Comparison of ENCODE assay signal across 16 cellular contexts in the genomic region with DNA sequence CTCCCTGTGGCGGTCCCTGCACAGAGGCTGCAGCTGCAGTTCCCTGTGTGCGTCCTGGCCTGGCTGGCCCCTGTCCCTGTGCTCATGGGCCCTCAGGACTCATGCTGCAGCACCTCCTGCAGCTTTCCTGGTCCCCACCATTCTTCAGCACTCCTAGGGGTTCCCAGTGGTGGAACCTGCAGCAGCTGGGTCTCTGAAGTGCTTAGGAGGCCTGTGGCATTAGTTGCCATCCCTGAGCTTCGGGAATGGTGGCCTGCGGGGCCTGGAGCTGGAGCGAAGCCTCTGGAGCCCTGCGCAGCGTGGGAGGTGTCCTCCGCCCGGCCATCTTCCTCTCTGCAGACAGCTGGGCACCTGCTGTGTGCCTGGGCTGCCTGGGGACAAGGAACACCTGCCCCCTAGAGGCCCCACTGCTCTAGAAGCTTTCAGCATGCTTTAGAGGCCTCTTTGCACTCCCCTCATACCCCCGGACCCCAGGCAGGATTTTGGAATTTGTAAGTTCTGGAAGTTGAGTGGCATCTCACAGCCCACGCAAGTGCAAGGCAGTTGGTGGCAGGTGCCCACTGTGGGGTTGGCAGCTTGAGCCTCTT. TPM values are rescaled to one million over a fixed set of nuclear protein-coding genes. Genes with fewer than 3 reads are reported as not detected.
A peak's percentile ranks its signal among the peaks of the same experiment; 100 is the strongest.
DNase-seq lines count a peak whose midpoint lies in the region; ATAC-seq, FAIRE-seq and TF ChIP-seq lines count a peak whose summit lies in the region.
"Had no signal": no experiment of that assay in that cellular context is flagged by ENCODE, and none has a peak within 500 bp of the region (broad histone marks: within the 10 kb centered on the region; RNA-seq: fewer than 3 reads in every experiment).

No MANE protein-coding gene starts in this region.

- WGBS in lower leg skin, 2 donors, result 90 to 91% methylated on average over 6 to 11 of the region's 11 CpGs
- WGBS in small intestine, 3 donors, result 87 to 90% (median 89%) methylated on average over 10 to 11 of the region's 11 CpGs
- 90 to 92% methylated on average over 11 of the region's 11 CpGs for WGBS in aorta, 2 donors

- TF ChIP-seq CTCF in BE2C (IDR thresholded peaks at IDR 0.05; ENCODE audit: low read depth, low read length) (peak; percentile 40), GM23338 (conservative IDR thresholded peaks at IDR 0.05; ENCODE audit: low read depth in 2 of 2) (peak; percentile 24 to 40; a peak in 3 of 4 replicates), epithelial cell of proximal tubule (conservative IDR thresholded peaks at IDR 0.05; ENCODE audit: low read depth, low read length) (peak; percentile 43), lower leg skin (IDR thresholded peaks at IDR 0.05) (no peak)

- intact Hi-C loops in lower leg skin (cut with DNase I; ENCODE audit: low total_unique reads) (no loop called here), aorta (cut with DNase I) (loop anchor here in 1 of 2 donors (5.0 kb wide), 1 partner anchor 551 kb away; no protein-coding TSS in a partner anchor)

- H3K36me3 ChIP-seq in BE2C (peaks cover 26% of the 10 kb centered on the region), GM23338 (ENCODE audit: insufficient read depth) (no peaks in the 10 kb centered on the region), small intestine (ENCODE audit: control insufficient read depth in 2 of 2, insufficient read depth in 2 of 2, low read length in 2 of 2) (no peaks in the 10 kb centered on the region), aorta (ENCODE audit: control insufficient read depth in 1 of 2, insufficient read depth in 2 of 2, low read length in 1 of 2) (no peaks in the 10 kb centered on the region)
- H3K36me3 ChIP-seq: colonic mucosa had no signal

- peaks cover 3% of the 10 kb centered on the region; the same call in 2 of the 3 replicates for H3K36me3 Mint-ChIP-seq in GM23338 (ENCODE audit: low read depth)

- H3K4me2 ChIP-seq in GM23338, result no peak overlapping the region

- peaks cover 10% of the 10 kb centered on the region for H3K27me3 Mint-ChIP-seq in GM23338 (ENCODE audit: insufficient read depth, low read depth, poor library complexity)

- H3K4me3 Mint-ChIP-seq in GM23338, result no peak overlapping the region
- H3K4me3 Mint-ChIP-seq: T-helper 1 cell treated with Interleukin-12 subunit alpha and Interleukin-12 subunit beta and Interleukin-4 antibody, amounts not matched to agents 30 μg/mL and 1 μg/mL, for 36 hours had no signal

- no peak for TF ChIP-seq POLR2A in lower leg skin (IDR thresholded peaks at IDR 0.05)

- no peak overlapping the region for H3K27ac Mint-ChIP-seq in GM23338
- H3K27ac Mint-ChIP-seq: T-helper 1 cell treated with Interleukin-12 subunit alpha and Interleukin-12 subunit beta and Interleukin-4 antibody, amounts not matched to agents 30 μg/mL and 1 μg/mL, for 36 hours had no signal

- ATAC-seq in GM23338 (peak; percentile 17), SK-N-SH treated with all-trans-retinoic acid at 6 μM for 48 hours (0 out of 3 replicates have a peak, but pooled peaks have one; percentile 12), GM19023 (IDR thresholded peaks at IDR 0.05; ENCODE audit: unreplicated experiment) (no peak), aorta (ENCODE audit: low FRiP score) (no peak)
- ATAC-seq: heart left ventricle had no signal

- peaks cover 13% of the 10 kb centered on the region for H3K4me1 Mint-ChIP-seq in GM23338

- no peaks in the 10 kb centered on the region; the same call in 1 of the 2 replicates for H4K20me1 ChIP-seq in GM23338 (replicated peaks; ENCODE audit: insufficient read depth)

- no peaks in the 10 kb centered on the region for H3F3A ChIP-seq in GM23338 (replicated peaks; ENCODE audit: low read depth)

- FAIRE-seq in small intestine (lab: Jason Lieb, UNC), result no peak
- FAIRE-seq: islet of Langerhans had no signal

- H3K9me3 ChIP-seq in BE2C (no peaks in the 10 kb centered on the region), small intestine (ENCODE audit: control insufficient read depth, low read depth) (no peaks in the 10 kb centered on the region), aorta (ENCODE audit: control insufficient read depth, low read length) (no peaks in the 10 kb centered on the region)
- H3K9me3 ChIP-seq: colonic mucosa, heart left ventricle had no signal

- H3K9me2 ChIP-seq in GM23338 (ENCODE audit: insufficient read depth), result no peaks in the 10 kb centered on the region

- peaks cover 23% of the 10 kb centered on the region for H3K4me1 ChIP-seq in BE2C
- no peaks in the 10 kb centered on the region; the same call in 1 of the 2 replicates for H3K4me1 ChIP-seq in GM23338 (ENCODE audit: insufficient read depth)
- H3K4me1 ChIP-seq in small intestine (ENCODE audit: control insufficient read depth in 2 of 2, insufficient read depth in 1 of 2, low read depth in 1 of 2, low read length in 1 of 2), result no peaks in the 10 kb centered on the region
- peaks cover 0 to 4% of the 10 kb centered on the region in 2 donors for H3K4me1 ChIP-seq in aorta (ENCODE audit: control insufficient read depth in 1 of 2, insufficient read depth in 2 of 2, low read length in 2 of 2)
- H3K4me1 ChIP-seq: colonic mucosa had no signal

- H2AFZ ChIP-seq in GM23338, result no peak overlapping the region

- H3K27me3 ChIP-seq in BE2C, result no peaks in the 10 kb centered on the region
- H3K27me3 ChIP-seq in GM23338 (ENCODE audit: insufficient read depth), result no peaks in the 10 kb centered on the region
- no peaks in the 10 kb centered on the region for H3K27me3 ChIP-seq in small intestine (ENCODE audit: control insufficient read depth in 2 of 2, insufficient read depth in 2 of 2, low read length in 2 of 2)
- H3K27me3 ChIP-seq in aorta (ENCODE audit: control insufficient read depth in 1 of 2, insufficient read depth in 2 of 2, low read length in 1 of 2), result no peaks in the 10 kb centered on the region
- H3K27me3 ChIP-seq: colonic mucosa, heart left ventricle had no signal

- DNase-seq in BE2C, result no peak
- peak; percentile 48 for DNase-seq in GM23338 (ENCODE audit: low spot score)
- no peak for DNase-seq in epithelial cell of proximal tubule (ENCODE audit: low read depth)
- no peak for DNase-seq in lower leg skin (ENCODE audit: low spot score in 2 of 2)
- DNase-seq in small intestine, result no peak
- DNase-seq in aorta, result no peak
- DNase-seq: activated CD4-positive, CD25-positive, alpha-beta regulatory T cell; colonic mucosa; heart left ventricle; KBM-7; NCI-H1105 treated with DMSO at 0.1 percent for 48 hours had no signal

- peaks cover 30% of the 10 kb centered on the region; the same call in 1 of the 2 replicates for H3K79me2 ChIP-seq in GM23338 (replicated peaks; ENCODE audit: insufficient read depth)

- H3K9me3 Mint-ChIP-seq in GM23338, result no peaks in the 10 kb centered on the region
- H3K9me3 Mint-ChIP-seq: T-helper 1 cell treated with Interleukin-12 subunit alpha and Interleukin-12 subunit beta and Interleukin-4 antibody, amounts not matched to agents 30 μg/mL and 1 μg/mL, for 36 hours had no signal

- H3K27ac ChIP-seq in GM23338 (ENCODE audit: low read depth), result no peak overlapping the region
- H3K27ac ChIP-seq in small intestine (ENCODE audit: low read depth in 1 of 2, low read length in 1 of 2), result no peak overlapping the region
- H3K27ac ChIP-seq in aorta (ENCODE audit: low read depth in 1 of 2, low read length in 2 of 2), result no peak overlapping the region
- H3K27ac ChIP-seq: colonic mucosa, epithelial cell of prostate had no signal

- H3K4me3 ChIP-seq in BE2C (ENCODE audit: low read depth, low read length), result no peak overlapping the region
- no peak overlapping the region for H3K4me3 ChIP-seq in GM23338
- no peak overlapping the region for H3K4me3 ChIP-seq in epithelial cell of proximal tubule (ENCODE audit: low read depth, low read length)
- H3K4me3 ChIP-seq in lower leg skin (ENCODE audit: low read depth, poor library complexity, severe bottlenecking), result no peak overlapping the region
- no peak overlapping the region for H3K4me3 ChIP-seq in small intestine (ENCODE audit: low read depth in 1 of 2, low read length in 2 of 2)
- no peak overlapping the region for H3K4me3 ChIP-seq in aorta (ENCODE audit: low read length in 2 of 2)
- H3K4me3 ChIP-seq: colonic mucosa, heart left ventricle had no signal

TF ChIP-seq in GM23338, 12 proteins besides CTCF, POLR2A, EP300 and RAD21 (continues in another document):
- TF ChIP-seq JUNB (IDR thresholded peaks at IDR 0.05; ENCODE audit: unreplicated experiment) (no peak), ZNF331 (CRISPR knock-in tag; IDR thresholded peaks at IDR 0.05; ENCODE audit: low read depth) (no peak), NANOG (IDR thresholded peaks at IDR 0.05; ENCODE audit: borderline replicate concordance) (no peak)
- TF ChIP-seq, protein P1, sequence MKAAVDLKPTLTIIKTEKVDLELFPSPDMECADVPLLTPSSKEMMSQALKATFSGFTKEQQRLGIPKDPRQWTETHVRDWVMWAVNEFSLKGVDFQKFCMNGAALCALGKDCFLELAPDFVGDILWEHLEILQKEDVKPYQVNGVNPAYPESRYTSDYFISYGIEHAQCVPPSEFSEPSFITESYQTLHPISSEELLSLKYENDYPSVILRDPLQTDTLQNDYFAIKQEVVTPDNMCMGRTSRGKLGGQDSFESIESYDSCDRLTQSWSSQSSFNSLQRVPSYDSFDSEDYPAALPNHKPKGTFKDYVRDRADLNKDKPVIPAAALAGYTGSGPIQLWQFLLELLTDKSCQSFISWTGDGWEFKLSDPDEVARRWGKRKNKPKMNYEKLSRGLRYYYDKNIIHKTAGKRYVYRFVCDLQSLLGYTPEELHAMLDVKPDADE (IDR thresholded peaks at IDR 0.05), result no peak

TF ChIP-seq in SK-N-SH treated with all-trans-retinoic acid at 6 μM for 48 hours, 23 proteins besides CTCF, POLR2A, EP300 and RAD21 (continues in another document):
- no peak for TF ChIP-seq CSDC2 (CRISPR knock-in tag; IDR thresholded peaks at IDR 0.05)
- TF ChIP-seq ZNF8 (CRISPR knock-in tag; IDR thresholded peaks at IDR 0.05), result no peak

RNA-seq across cellular contexts. Expression of a gene that starts 13.1 kb away (rescaled TPM):
- 261 TPM for polyA plus RNA-seq in BE2C (2012; ENCODE audit: insufficient read depth, insufficient read length, low read depth)
- 73.5 and 80.2 TPM in 2 replicates for total RNA-seq in GM23338 (2014; rRNA removed; shearing (Covaris generic))
- polyA plus RNA-seq in GM23338 (2016; fragmentation: Nextera tagmentation; extraction: Ambion mirVana) (10.6 and 11.0 TPM in 2 replicates), small intestine (1 to 10 TPM; 1.4 to 8.0 (median 4.7) TPM), aorta (10 to 100 TPM in 1 of 2 donors, 1 to 10 TPM in 1; 6.0 to 13.9 TPM)
- total RNA-seq in epithelial cell of proximal tubule (35.5 and 42.2 TPM in 2 replicates), lower leg skin (10 to 100 TPM; 35.8 to 44.9 (median 39.7) TPM), aorta (10 to 100 TPM; 28.7 to 51.3 TPM)

Comparison
In these comparisons a context has a peak if more than half of its experiments do, and no peak if none do; other contexts are left out.
1. CTCF ChIP-seq: peak in BE2C (single experiment), GM23338 (2 of 2) and epithelial cell of proximal tubule (single experiment); none in lower leg skin (0 of 3).
2. ATAC-seq: peak in GM23338 (single experiment) and SK-N-SH treated with all-trans-retinoic acid at 6 μM for 48 hours (single experiment); none in GM19023 (single experiment) and aorta (single experiment).